In genomic region chr1:245604979-245605378, GRCh38 we compare ENCODE assay signal across 19 cellular contexts.
DNase-seq lines count a peak whose midpoint lies in the region; FAIRE-seq and TF ChIP-seq lines count a peak whose summit lies in the region.
"Had no signal": no experiment of that assay in that cellular context is flagged by ENCODE, and none has a peak within 500 bp of the region (broad histone marks: within the 10 kb centered on the region; RNA-seq: fewer than 3 reads in every experiment).

No MANE protein-coding gene starts in this region.

- WGBS in H1 (ENCODE audit: extremely low coverage in 1 of 2, insufficient coverage in 1 of 2, insufficient read length in 1 of 2, insufficient replicate concordance in 2 of 2, low coverage in 1 of 2, low lambda C conversion rate in 2 of 2, missing lambda C conversion rate in 1 of 2), 2 experiments: 93% methylated on average over 9 of the region's 9 CpGs; no CpG with 5 or more reads in 1 of the 2 experiments
- no CpG with 5 or more reads among the region's 9 CpGs for WGBS in neuronal stem cell (ENCODE audit: extremely low coverage in 2 of 2, insufficient read length in 2 of 2, insufficient replicate concordance in 1 of 2), 2 donors

- no peaks in the 10 kb centered on the region for H3K36me3 ChIP-seq in BLaER1 treated with 17β-estradiol and CSF1 and Interleukin-3, amounts not matched to agents 10 nM and 100 nM
- H3K36me3 ChIP-seq in H1 (ENCODE audit: control insufficient read depth in 2 of 4, insufficient read depth in 4 of 4, low read length in 3 of 4) (no peaks in the 10 kb centered on the region), neuronal stem cell (replicated peaks in 1 of 2; ENCODE audit: control insufficient read depth in 2 of 2, insufficient read depth in 2 of 2, low read length in 2 of 2) (peaks cover 0 to 18% of the 10 kb centered on the region in 2 donors), kidney (ENCODE audit: control insufficient read depth in 1 of 2, insufficient read depth in 2 of 2, low read length in 2 of 2) (no peaks in the 10 kb centered on the region)
- H3K36me3 ChIP-seq: neutrophil, suprapubic skin had no signal

- H3K4me3 ChIP-seq in BLaER1 treated with 17β-estradiol and CSF1 and Interleukin-3, amounts not matched to agents 10 nM and 100 nM: no peak overlapping the region
- H3K4me3 ChIP-seq in H1 (ENCODE audit: extremely low read depth in 1 of 4, insufficient read depth in 2 of 4, low read depth in 3 of 4, low read length in 4 of 4) (no peak overlapping the region), neuronal stem cell (ENCODE audit: low read length in 2 of 2) (no peak overlapping the region), kidney (ENCODE audit: low read length in 2 of 2) (no peak overlapping the region)
- H3K4me3 ChIP-seq: suprapubic skin had no signal

- CTCF ChIA-PET in H1 (lab: Charles Lee; ENCODE audit: partially characterized antibody): no interaction called here

- H3K79me1 ChIP-seq in H1 (ENCODE audit: low read depth, low read length) (no peaks in the 10 kb centered on the region), neuronal stem cell (ENCODE audit: low read depth, low read length) (no peaks in the 10 kb centered on the region)

- no peaks in the 10 kb centered on the region for H3K27me3 ChIP-seq in BLaER1 treated with 17β-estradiol and CSF1 and Interleukin-3, amounts not matched to agents 10 nM and 100 nM
- H3K27me3 ChIP-seq in H1 (replicated peaks in 1 of 4; ENCODE audit: control insufficient read depth in 3 of 4, extremely low read depth in 1 of 4, insufficient read depth in 3 of 4, low read length in 3 of 4) (no peaks in the 10 kb centered on the region), neuronal stem cell (ENCODE audit: control insufficient read depth in 3 of 3, insufficient read depth in 3 of 3, low read depth in 1 of 3, low read length in 3 of 3) (no peaks in the 10 kb centered on the region)
- H3K27me3 ChIP-seq: suprapubic skin had no signal

- no peak for TF ChIP-seq CTCF in H1 (IDR thresholded peaks at IDR 0.05; ENCODE audit: control extremely low read depth in 1 of 3, insufficient read depth in 1 of 3, low read depth in 1 of 3, low read length in 3 of 3)
- no peak for TF ChIP-seq CTCF in kidney (IDR thresholded peaks at IDR 0.05; ENCODE audit: borderline replicate concordance, extremely low read depth, insufficient read depth)

- TF ChIP-seq EP300 in H1 (IDR thresholded peaks at IDR 0.05; ENCODE audit: borderline replicate concordance in 1 of 2, low read depth in 2 of 2, low read length in 2 of 2): no peak

- H3K79me2 ChIP-seq in H1 (ENCODE audit: control insufficient read depth in 1 of 2, insufficient read depth in 2 of 2, low read length in 2 of 2): no peaks in the 10 kb centered on the region

- peak overlapping the region; percentile 53; the same call in 1 of the 2 replicates for H2AFZ ChIP-seq in H1 (ENCODE audit: low read length)
- no peak overlapping the region for H2AFZ ChIP-seq in neuronal stem cell (ENCODE audit: low read length)

- POLR2A ChIA-PET in H1 (lab: Charles Lee; ENCODE audit: partially characterized antibody): no interaction called here

- no peak overlapping the region for H3K23ac ChIP-seq in H1 (ENCODE audit: insufficient read length)
- H3K23ac ChIP-seq in neuronal stem cell (ENCODE audit: low read depth, low read length, poor library complexity): no peak overlapping the region

- no peak overlapping the region for H2BK5ac ChIP-seq in H1 (ENCODE audit: low read depth, low read length)
- peak overlapping the region; percentile 6 for H2BK5ac ChIP-seq in neuronal stem cell (ENCODE audit: low read length)

- H3K14ac ChIP-seq in H1 (ENCODE audit: insufficient read length) (no peak overlapping the region), neuronal stem cell (ENCODE audit: low read length) (no peak overlapping the region)

- DNase-seq in RPMI7951 (ENCODE audit: low read depth) (peak; percentile 29), H1 (ENCODE audit: low read depth in 1 of 2, low spot score in 2 of 2) (no peak), neuronal stem cell (ENCODE audit: low spot score) (no peak), NCI-H1105 (lab: John Stamatoyannopoulos, UW) (no peak), kidney (no peak), Kasumi-1 (lab: John Stamatoyannopoulos, UW) (no peak)
- DNase-seq: activated CD4-positive, alpha-beta memory T cell treated with anti-CD3 and anti-CD28 coated beads, Interleukin-2, amount 10 ng/mL, durations not matched to agents 7 days and 5 days; activated CD4-positive, CD25-positive, alpha-beta regulatory T cell; activated naive CD4-positive, alpha-beta T cell; cortex of kidney; kidney glomerular epithelial cell; NCI-H526 had no signal

- H3K23me2 ChIP-seq in H1 (ENCODE audit: low read depth, low read length): no peaks in the 10 kb centered on the region

- H3K4ac ChIP-seq in H1 (replicated peaks; ENCODE audit: insufficient read length, low read depth, low read length) (no peak overlapping the region), neuronal stem cell (ENCODE audit: low read length) (no peak overlapping the region)

- H2BK120ac ChIP-seq in H1 (replicated peaks; ENCODE audit: low read depth, low read length) (no peak overlapping the region), neuronal stem cell (ENCODE audit: low read depth, low read length) (no peak overlapping the region)

- H2AK5ac ChIP-seq in H1 (ENCODE audit: low read depth, low read length) (no peak overlapping the region), neuronal stem cell (ENCODE audit: low read depth, low read length) (no peak overlapping the region)

- H3K9me3 ChIP-seq in BLaER1 treated with 17β-estradiol and CSF1 and Interleukin-3, amounts not matched to agents 10 nM and 100 nM (replicated peaks in 1 of 11): no peaks in the 10 kb centered on the region
- no peaks in the 10 kb centered on the region for H3K9me3 ChIP-seq in H1 (ENCODE audit: insufficient read depth in 2 of 2, low read depth in 1 of 2, low read length in 1 of 2)
- no peaks in the 10 kb centered on the region for H3K9me3 ChIP-seq in neuronal stem cell (replicated peaks in 1 of 2; ENCODE audit: control insufficient read depth in 2 of 2, insufficient read depth in 1 of 2, low read depth in 1 of 2, low read length in 2 of 2)
- H3K9me3 ChIP-seq in kidney (ENCODE audit: control insufficient read depth in 1 of 2, low read length in 2 of 2): no peaks in the 10 kb centered on the region
- H3K9me3 ChIP-seq: neutrophil, suprapubic skin had no signal

- H4K91ac ChIP-seq in H1 (replicated peaks; ENCODE audit: insufficient read length, low read length) (no peak overlapping the region), neuronal stem cell (ENCODE audit: low read depth, low read length, poor library complexity) (no peak overlapping the region)

- TF ChIP-seq POLR2A in H1 (IDR thresholded peaks at IDR 0.05; ENCODE audit: control extremely low read depth in 1 of 2, low read depth in 2 of 2, low read length in 2 of 2): no peak

- no peak overlapping the region for H2BK12ac ChIP-seq in H1 (ENCODE audit: low read depth, low read length)
- no peak overlapping the region for H2BK12ac ChIP-seq in neuronal stem cell (ENCODE audit: low read length)

- H2BK15ac ChIP-seq in H1 (ENCODE audit: low read length) (no peak overlapping the region), neuronal stem cell (ENCODE audit: low read length) (no peak overlapping the region)

- H4K8ac ChIP-seq in H1 (ENCODE audit: extremely low read depth, insufficient read depth, low read length) (no peak overlapping the region), neuronal stem cell (ENCODE audit: low read depth, low read length) (no peak overlapping the region)

- peaks cover 10 to 22% (median 18%) of the 10 kb centered on the region in 10 experiments for H3K4me1 ChIP-seq in BLaER1 treated with 17β-estradiol and CSF1 and Interleukin-3, amounts not matched to agents 10 nM and 100 nM
- H3K4me1 ChIP-seq in H1 (replicated peaks in 1 of 4; ENCODE audit: control insufficient read depth in 3 of 4, insufficient read depth in 4 of 4, low read length in 3 of 4) (no peaks in the 10 kb centered on the region; a peak in 1 of 7 replicates), neuronal stem cell (ENCODE audit: control insufficient read depth in 2 of 2, insufficient read depth in 1 of 2, low read depth in 1 of 2, low read length in 2 of 2) (peaks cover 0 to 5% of the 10 kb centered on the region in 2 donors), kidney (ENCODE audit: control insufficient read depth in 1 of 2, insufficient read depth in 1 of 2, low read depth in 1 of 2, low read length in 2 of 2) (peaks cover 0 to 8% of the 10 kb centered on the region in 2 donors)
- H3K4me1 ChIP-seq: foreskin keratinocyte had no signal

- peak overlapping the region; percentile 26 to 61 (median 46); a peak in 21 of 22 replicates for H3K4me2 ChIP-seq in BLaER1 treated with 17β-estradiol and CSF1 and Interleukin-3, amounts not matched to agents 10 nM and 100 nM
- H3K4me2 ChIP-seq in H1 (ENCODE audit: insufficient read depth in 1 of 2, low read depth in 2 of 2, low read length in 2 of 2): no peak overlapping the region
- H3K4me2 ChIP-seq in neuronal stem cell (ENCODE audit: insufficient read depth, low read length, poor library complexity, severe bottlenecking): no peak overlapping the region
- H3K4me2 ChIP-seq: KMS-11 had no signal

- TF ChIP-seq RAD21 in H1 (IDR thresholded peaks at IDR 0.05 in 1 of 2, conservative IDR thresholded peaks at IDR 0.05 in 1 of 2; ENCODE audit: low read depth in 2 of 2, low read length in 2 of 2): no peak

- no peak overlapping the region for H2BK20ac ChIP-seq in H1 (ENCODE audit: low read length)

- 0 out of 22 replicates have a peak overlapping the region, but pooled peaks of 2 of the 11 experiments have one; percentile 9 to 22 for H3K27ac ChIP-seq in BLaER1 treated with 17β-estradiol and CSF1 and Interleukin-3, amounts not matched to agents 10 nM and 100 nM
- H3K27ac ChIP-seq in H1 (ENCODE audit: low read depth, low read length): no peak overlapping the region
- no peak overlapping the region for H3K27ac ChIP-seq in neuronal stem cell (replicated peaks; ENCODE audit: low read length)
- peak overlapping the region in 1 of 2 donors; percentile 10 for H3K27ac ChIP-seq in kidney (ENCODE audit: low read depth in 2 of 2, low read length in 2 of 2)
- H3K27ac ChIP-seq: foreskin keratinocyte, KMS-11, neutrophil, suprapubic skin had no signal

- no peak overlapping the region for H3K9ac ChIP-seq in BLaER1 treated with 17β-estradiol and CSF1 and Interleukin-3, amounts not matched to agents 10 nM and 100 nM
- H3K9ac ChIP-seq in H1 (replicated peaks in 1 of 4; ENCODE audit: extremely low read depth in 1 of 4, low read depth in 3 of 4, low read length in 3 of 4): no peak overlapping the region
- no peak overlapping the region for H3K9ac ChIP-seq in neuronal stem cell (ENCODE audit: low read depth, low read length, poor library complexity)
- H3K9ac ChIP-seq in kidney (ENCODE audit: low read length in 2 of 2): no peak overlapping the region
- H3K9ac ChIP-seq: KMS-11 had no signal

- no peak overlapping the region for H4K5ac ChIP-seq in H1 (ENCODE audit: insufficient read length, low read depth, low read length)

- H3K56ac ChIP-seq in H1 (replicated peaks; ENCODE audit: insufficient read length, low read depth, low read length): no peak overlapping the region

- no peaks in the 10 kb centered on the region for H4K20me1 ChIP-seq in BLaER1 treated with 17β-estradiol and CSF1 and Interleukin-3, amounts not matched to agents 10 nM and 100 nM
- H4K20me1 ChIP-seq in H1 (replicated peaks in 1 of 2; ENCODE audit: control insufficient read depth in 1 of 2, insufficient read depth in 2 of 2, low read length in 2 of 2): no peaks in the 10 kb centered on the region

- H3K18ac ChIP-seq in H1 (ENCODE audit: extremely low read depth, low read length) (no peak overlapping the region), neuronal stem cell (ENCODE audit: low read length) (no peak overlapping the region)

- intact Hi-C loops in kidney (cut with DNase I): no loop called here

- FAIRE-seq in H1 (lab: Jason Lieb, UNC): no peak
- no peak for FAIRE-seq in kidney (lab: Jason Lieb, UNC)
- FAIRE-seq: endothelial cell of umbilical vein, GM18507 had no signal

Comparison
In these comparisons a context has a peak if more than half of its experiments do, and no peak if none do; other contexts are left out.
1. H3K4me2 ChIP-seq: peak in BLaER1 treated with 17β-estradiol and CSF1 and Interleukin-3, amounts not matched to agents 10 nM and 100 nM (11 of 11); none in H1 (0 of 2) and neuronal stem cell (single experiment).